ENCODE assay signal across 16 cellular contexts in the genomic region with DNA sequence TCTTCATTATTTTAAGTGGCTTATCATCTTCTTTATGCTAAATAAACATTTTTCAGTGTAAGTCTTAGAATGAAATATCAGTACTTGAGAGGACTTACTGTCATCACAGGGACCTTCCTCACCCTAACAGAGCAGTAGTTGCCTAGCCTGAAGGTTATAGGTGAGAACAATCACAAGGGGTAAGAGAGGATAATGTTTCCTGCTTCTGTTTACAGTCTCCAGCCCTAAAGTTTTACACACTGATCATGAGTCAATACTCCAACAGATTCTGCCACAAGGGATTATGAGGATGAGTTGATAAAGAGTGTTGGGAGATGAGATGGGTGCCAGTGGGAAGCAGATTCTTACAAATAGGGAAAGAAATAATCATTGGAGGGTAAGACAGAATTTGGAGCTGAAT.
A peak's percentile ranks its signal among the peaks of the same experiment; 100 is the strongest.
DNase-seq lines count a peak whose midpoint lies in the region; ATAC-seq and TF ChIP-seq lines count a peak whose summit lies in the region.
"Had no signal": no experiment of that assay in that cellular context is flagged by ENCODE, and none has a peak within 500 bp of the region (broad histone marks: within the 10 kb centered on the region; RNA-seq: fewer than 3 reads in every experiment).

No MANE protein-coding gene starts in this region.

- intact Hi-C loops in mucosa of descending colon (cut with DNase I, micrococcal nuclease) (no loop called here), breast epithelium (cut with DNase I; ENCODE audit: low total_unique reads) (no loop called here)

- no peaks in the 10 kb centered on the region for H3K27me3 ChIP-seq in breast epithelium

- no peak overlapping the region for H3K4me3 ChIP-seq in mucosa of descending colon
- no peak overlapping the region for H3K4me3 ChIP-seq in breast epithelium
- H3K4me3 ChIP-seq: A549, HAP-1 had no signal

- H3K4me1 ChIP-seq in mucosa of descending colon (ENCODE audit: low read depth): peaks cover 3% of the 10 kb centered on the region
- H3K4me1 ChIP-seq in breast epithelium: no peaks in the 10 kb centered on the region
- H3K4me1 ChIP-seq: A549, Caco-2, HAP-1 had no signal

- H3K36me3 ChIP-seq in mucosa of descending colon (ENCODE audit: low read depth): no peaks in the 10 kb centered on the region
- H3K36me3 ChIP-seq in breast epithelium: no peaks in the 10 kb centered on the region
- H3K36me3 ChIP-seq: HAP-1 had no signal

- DNase-seq in DMS53 (lab: John Stamatoyannopoulos, UW): peak; percentile 43
- DNase-seq in HuH-7 (ENCODE audit: low spot score): peak; percentile 34
- DNase-seq in mucosa of descending colon: no peak
- no peak for DNase-seq in breast epithelium (ENCODE audit: low spot score in 2 of 2)
- DNase-seq in activated CD4-positive, CD25-positive, alpha-beta regulatory T cell treated with anti-CD3 and anti-CD28 coated beads, Interleukin-2, amount 50 U/mL, for 72 hours: no peak
- DNase-seq: AML-193; Caco-2; CD4-positive, alpha-beta T cell; DMS79 treated with DMSO at 0.1 percent for 48 hours; GF-D8 had no signal

- TF ChIP-seq CTCF in VCaP (conservative IDR thresholded peaks at IDR 0.05) (no peak), mucosa of descending colon (IDR thresholded peaks at IDR 0.05) (no peak), breast epithelium (IDR thresholded peaks at IDR 0.05) (no peak)

- ATAC-seq in mucosa of descending colon: peak; percentile 86
- no peak for ATAC-seq in GM18519 (IDR thresholded peaks at IDR 0.05; ENCODE audit: low FRiP score, unreplicated experiment)
- ATAC-seq: A549 had no signal

- H3K27ac ChIP-seq in VCaP (peak overlapping the region; percentile 32), breast epithelium (no peak overlapping the region)
- H3K27ac ChIP-seq: 22Rv1, A549, C4-2B had no signal

- peaks cover 2% of the 10 kb centered on the region for H3K9me3 ChIP-seq in mucosa of descending colon
- H3K9me3 ChIP-seq in breast epithelium: peaks cover 0 to 8% of the 10 kb centered on the region in 2 donors
- H3K9me3 ChIP-seq: A549, Caco-2, HAP-1 had no signal

- no peak for TF ChIP-seq POLR2A in breast epithelium (IDR thresholded peaks at IDR 0.05)

Comparison
In these comparisons a context has a peak if more than half of its experiments do, and no peak if none do; other contexts are left out.
1. DNase-seq: peak in DMS53 (single experiment) and HuH-7 (single experiment); none in mucosa of descending colon (0 of 3), breast epithelium (0 of 2) and activated CD4-positive, CD25-positive, alpha-beta regulatory T cell treated with anti-CD3 and anti-CD28 coated beads, Interleukin-2, amount 50 U/mL, for 72 hours (single experiment).